In the genomic region with DNA sequence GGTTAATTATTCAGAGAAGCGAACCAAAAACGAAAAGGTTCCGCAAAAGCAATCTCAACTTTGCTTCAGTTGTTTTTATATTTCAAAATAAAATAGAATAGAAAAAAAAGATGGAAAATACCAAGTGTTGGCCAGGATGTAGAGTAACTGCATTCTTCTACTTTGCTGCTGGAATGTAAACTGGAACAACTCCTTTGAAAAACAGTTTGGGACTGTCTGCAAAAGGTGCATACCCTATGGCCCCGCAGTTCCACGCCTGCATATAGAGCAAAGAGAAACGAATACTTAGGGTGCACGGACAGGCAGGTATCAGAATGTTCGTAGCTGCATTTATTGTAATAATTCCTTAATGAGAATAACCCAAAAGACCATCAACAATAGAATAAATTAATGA, we compare ENCODE assay signal across 8 cellular contexts. TPM values are rescaled to one million over a fixed set of nuclear protein-coding genes. Genes with fewer than 3 reads are reported as not detected.
DNase-seq lines count a peak whose midpoint lies in the region; ATAC-seq, FAIRE-seq and TF ChIP-seq lines count a peak whose summit lies in the region.

No MANE protein-coding gene starts in this region.

- DNase-seq in heart left ventricle, result no peak
- no peak for DNase-seq in left ventricle myocardium superior
- no peak for DNase-seq in GM12878 (ENCODE audit: low read depth, low spot score)
- DNase-seq in memory B cell (ENCODE audit: low spot score in 2 of 2), result no peak
- DNase-seq in uterus, result no peak
- no peak for DNase-seq in NCI-H1092 (lab: John Stamatoyannopoulos, UW)
- no peak for DNase-seq in GM19240 (ENCODE audit: insufficient read length, low spot score)

- TF ChIP-seq POLR2A in heart left ventricle (IDR thresholded peaks at IDR 0.05) (no peak), GM12878 (IDR thresholded peaks at IDR 0.05; ENCODE audit: low read depth, low read length) (no peak), uterus (IDR thresholded peaks at IDR 0.05) (no peak)

- H3K36me3 Mint-ChIP-seq in memory B cell, result no peaks in the 10 kb centered on the region

- H3K27ac Mint-ChIP-seq in memory B cell, result no peak overlapping the region

- no peaks in the 10 kb centered on the region for H4K20me1 ChIP-seq in GM12878 (ENCODE audit: control insufficient read depth, insufficient read depth)

- peaks cover 0 to 7% (median 0%) of the 10 kb centered on the region in 12 donors for H3K9me3 ChIP-seq in heart left ventricle
- no peaks in the 10 kb centered on the region for H3K9me3 ChIP-seq in GM12878 (replicated peaks; ENCODE audit: control insufficient read depth, insufficient read depth, low read length)
- no peaks in the 10 kb centered on the region for H3K9me3 ChIP-seq in uterus

- ATAC-seq in heart left ventricle (no peak), left ventricle myocardium superior (no peak), GM12878 (no peak), memory B cell (ENCODE audit: low read depth) (no peak), GM21381 (IDR thresholded peaks at IDR 0.05; ENCODE audit: unreplicated experiment) (no peak)

- in situ Hi-C loops in GM12878 (cut with MboI), result no loop called here

- CTCF ChIA-PET in GM12878 (lab: Yijun Ruan, JAX), result interaction anchor here (2.0 kb wide), 1 partner anchor 318 kb away, joined by 6 read pairs; no protein-coding TSS in a partner anchor

- BruUV-seq in GM12878 (replicated peaks; lab: Mats Ljungman, UMichigan), result no TSS peak

- H3K9ac ChIP-seq in GM12878 (ENCODE audit: control insufficient read depth, insufficient read depth, low read length), result peak overlapping the region; percentile 69

- TF ChIP-seq EP300 in GM12878 (IDR thresholded peaks at IDR 0.05; ENCODE audit: borderline replicate concordance in 1 of 2, control insufficient read depth in 1 of 2, low read depth in 2 of 2, low read length in 2 of 2), result no peak

- no peak for TF ChIP-seq RAD21 in GM12878 (IDR thresholded peaks at IDR 0.05; ENCODE audit: insufficient read depth, low read depth, low read length)

- H3K27me3 ChIP-seq in heart left ventricle (no peaks in the 10 kb centered on the region), GM12878 (replicated peaks in 1 of 2; ENCODE audit: control insufficient read depth in 2 of 2, insufficient read depth in 2 of 2, low read length in 1 of 2) (no peaks in the 10 kb centered on the region), uterus (no peaks in the 10 kb centered on the region)

- TF ChIP-seq CTCF in heart left ventricle (IDR thresholded peaks at IDR 0.05) (no peak), GM12878 (IDR thresholded peaks at IDR 0.05 in 2 of 3, conservative IDR thresholded peaks at IDR 0.05 in 1 of 3; ENCODE audit: control insufficient read depth in 2 of 3, extremely low read depth in 1 of 3, insufficient read depth in 1 of 3, low read depth in 3 of 3, low read length in 3 of 3) (no peak), uterus (IDR thresholded peaks at IDR 0.05) (no peak)

- no peaks in the 10 kb centered on the region for H3K36me3 ChIP-seq in heart left ventricle
- no peaks in the 10 kb centered on the region for H3K36me3 ChIP-seq in GM12878 (ENCODE audit: control insufficient read depth in 2 of 2, insufficient read depth in 2 of 2, low read length in 1 of 2)
- H3K36me3 ChIP-seq in uterus, result no peaks in the 10 kb centered on the region

- H3K4me3 ChIP-seq in heart left ventricle (peak overlapping the region; percentile 64 to 98 (median 86)), GM12878 (peak overlapping the region; percentile 81), uterus (peak overlapping the region; percentile 73 to 98)

- intact Hi-C loops in heart left ventricle (cut with DNase I), result loop anchor here in 4 of 10 donors (5.0 to 10.0 kb wide), 4 partner anchors 50 to 175 kb away; a partner anchor contains a TSS
- intact Hi-C loops in left ventricle myocardium superior (cut with micrococcal nuclease), result no loop called here
- intact Hi-C loops in GM12878 (cut with micrococcal nuclease; ENCODE audit: unreplicated experiment), result loop anchor here (2.0 kb wide), 1 partner anchor 50 kb away; a partner anchor contains a TSS
- intact Hi-C loops in uterus (cut with DNase I; ENCODE audit: low total_unique reads), result no loop called here

- FAIRE-seq in GM12878 (lab: Jason Lieb, UNC), result no peak

- H3K27ac ChIP-seq in heart left ventricle, result peak overlapping the region in 11 of 12 donors; percentile 71 to 96 (median 84)
- no peak overlapping the region for H3K27ac ChIP-seq in GM12878 (ENCODE audit: control insufficient read depth, insufficient read depth)
- H3K27ac ChIP-seq in uterus, result peak overlapping the region; percentile 94 to 100

- RAD21 ChIA-PET in GM12878 (lab: Charles Lee; ENCODE audit: unreplicated experiment), result no interaction called here

- H3K27me3 Mint-ChIP-seq in memory B cell, result peaks cover 1% of the 10 kb centered on the region

- peaks cover 0 to 13% (median 3%) of the 10 kb centered on the region in 12 donors for H3K4me1 ChIP-seq in heart left ventricle
- no peaks in the 10 kb centered on the region for H3K4me1 ChIP-seq in GM12878 (ENCODE audit: control insufficient read depth, insufficient read depth, low read length)
- no peaks in the 10 kb centered on the region for H3K4me1 ChIP-seq in uterus

- H3K79me2 ChIP-seq in GM12878 (ENCODE audit: control insufficient read depth, insufficient read depth, low read length), result peaks cover 6% of the 10 kb centered on the region

- 15 to 29% (median 22%) methylated on average over 8 of the region's 8 CpGs for WGBS in heart left ventricle, 4 donors
- WGBS in GM12878 (ENCODE audit: insufficient coverage, insufficient replicate concordance, low lambda C conversion rate, missing lambda C conversion rate), result 12% methylated on average over 8 of the region's 8 CpGs

- H2AFZ ChIP-seq in GM12878 (ENCODE audit: control insufficient read depth, low read depth, low read length), result peak overlapping the region; percentile 91

- H3K9me3 Mint-ChIP-seq in memory B cell, result no peaks in the 10 kb centered on the region

- peak overlapping the region; percentile 99 for H3K4me3 Mint-ChIP-seq in memory B cell

- SMC1A ChIA-PET in GM12878 (lab: Charles Lee; ENCODE audit: uncharacterized antibody, unreplicated experiment), result interaction anchor here (0.7 kb wide), 1 partner anchor 95 kb away, joined by 3 read pairs; a partner anchor contains a TSS

- POLR2A ChIA-PET in GM12878 (lab: Charles Lee), result interaction anchor here (0.6 to 1.3 kb wide), 3 partner anchors 50 to 130 kb away, joined by 3 to 5 read pairs (median 4); a partner anchor contains a TSS

- H3K4me1 Mint-ChIP-seq in memory B cell, result peaks cover 8% of the 10 kb centered on the region

- H3K4me2 ChIP-seq in GM12878 (ENCODE audit: control insufficient read depth, insufficient read depth), result peak overlapping the region; percentile 58

TF ChIP-seq in GM12878, 131 proteins besides CTCF, POLR2A, EP300 and RAD21 (continues in another document):
- no peak for TF ChIP-seq SMAD1 (IDR thresholded peaks at IDR 0.05; ENCODE audit: low read depth, partially characterized antibody)
- 0 out of 2 replicates have a peak, but pooled peaks have one; percentile 29 for TF ChIP-seq BMI1 (IDR thresholded peaks at IDR 0.05; ENCODE audit: borderline replicate concordance)

RNA-seq across cellular contexts. Expression of a gene that starts 0.6 kb away (rescaled TPM):
- total RNA-seq in heart left ventricle, result 10 to 100 TPM in 4 of 9 donors, 1 to 10 TPM in 5; 7.6 to 15.4 (median 9.6) TPM
- polyA plus RNA-seq in heart left ventricle, result 1 to 10 TPM; 2.6 to 7.7 TPM
- total RNA-seq in left ventricle myocardium superior, result 11.9 TPM
- total RNA-seq in GM12878 (2013; cell fraction: nucleolus; rRNA removed), result 4.0 and 4.5 TPM in 2 replicates
- 4.0 and 4.5 TPM in 2 replicates for total RNA-seq in GM12878 (2014; rRNA removed)
- total RNA-seq in GM12878 (2014; rRNA removed; fragmentation: Illumina TruSeq; extraction: Trizol), result 4.7 and 4.9 TPM in 2 replicates
- total RNA-seq in GM12878 (2021), result 3.2 and 3.6 TPM in 2 replicates
- polyA plus RNA-seq in GM12878 (2011; ENCODE audit: low read depth), result 0.38 TPM
- polyA plus RNA-seq in GM12878 (2011; rRNA removed), result 6.0 and 10.0 TPM in 2 replicates
- 1.4 and 2.0 TPM in 2 replicates for polyA plus RNA-seq in GM12878 (2011; cell fraction: cytosol; rRNA removed)
- 2.3 and 2.7 TPM in 2 replicates for polyA plus RNA-seq in GM12878 (2011; cell fraction: nucleus; rRNA removed)
- 0.66 and 1.7 TPM in 2 replicates for polyA plus RNA-seq in GM12878 (2012)
- 4.9 and 8.0 TPM in 2 replicates for polyA plus RNA-seq in GM12878 (2014; fragmentation: Illumina TruSeq; extraction: Trizol)
- 1 to 10 TPM in 1 of 2 experiments, under 1 TPM in 1; 0.80 to 1.3 TPM for polyA plus RNA-seq in GM12878 (2014; fragmentation: Nextera tagmentation; extraction: Ambion mirVana)
- polyA plus RNA-seq in GM12878 (2014; rRNA removed), result 2.3 and 3.0 TPM in 2 replicates
- 1 to 10 TPM; 2.8 to 3.0 TPM for polyA plus RNA-seq in GM12878 (2016; fragmentation: Nextera tagmentation; extraction: Ambion mirVana)
- polyA minus RNA-seq in GM12878 (2011; rRNA and poly(A)+ RNA removed), result 2.4 and 3.7 TPM in 2 replicates
- polyA minus RNA-seq in GM12878 (2011; cell fraction: cytosol; rRNA and poly(A)+ RNA removed), result 1.9 and 3.0 TPM in 2 replicates
- polyA minus RNA-seq in GM12878 (2011; cell fraction: nucleus; rRNA and poly(A)+ RNA removed), result 1.8 and 3.4 TPM in 2 replicates
- total RNA-seq in uterus, result 10 to 100 TPM; 54.4 to 95.3 (median 68.5) TPM

RNA-seq across cellular contexts. Expression of a gene that starts 50.6 kb away (rescaled TPM):
- 10 to 100 TPM in 5 of 9 donors, 1 to 10 TPM in 4; 8.2 to 18.0 (median 11.6) TPM for total RNA-seq in heart left ventricle
- 10 to 100 TPM in 1 of 2 donors, 1 to 10 TPM in 1; 4.5 to 10.8 TPM for polyA plus RNA-seq in heart left ventricle
- 14.8 TPM for total RNA-seq in left ventricle myocardium superior
- total RNA-seq in GM12878 (2013; cell fraction: nucleolus; rRNA removed), result 17.6 and 19.4 TPM in 2 replicates
- 7.9 and 9.4 TPM in 2 replicates for total RNA-seq in GM12878 (2014; rRNA removed)
- total RNA-seq in GM12878 (2014; rRNA removed; fragmentation: Illumina TruSeq; extraction: Trizol), result 10.9 and 11.8 TPM in 2 replicates
- 8.8 and 9.2 TPM in 2 replicates for total RNA-seq in GM12878 (2021)
- 1.7 TPM for polyA plus RNA-seq in GM12878 (2011; ENCODE audit: low read depth)
- polyA plus RNA-seq in GM12878 (2011; rRNA removed), result 8.3 and 11.5 TPM in 2 replicates
- polyA plus RNA-seq in GM12878 (2011; cell fraction: cytosol; rRNA removed), result 2.5 and 2.7 TPM in 2 replicates
- 2.4 and 3.0 TPM in 2 replicates for polyA plus RNA-seq in GM12878 (2011; cell fraction: nucleus; rRNA removed)
- 4.5 TPM in 2 replicates for polyA plus RNA-seq in GM12878 (2012)
- polyA plus RNA-seq in GM12878 (2014; fragmentation: Illumina TruSeq; extraction: Trizol), result 8.8 and 10.1 TPM in 2 replicates
- 10 to 100 TPM in 1 of 2 experiments, 1 to 10 TPM in 1; 8.9 to 10.8 TPM for polyA plus RNA-seq in GM12878 (2014; fragmentation: Nextera tagmentation; extraction: Ambion mirVana)
- polyA plus RNA-seq in GM12878 (2014; rRNA removed), result 7.1 and 7.7 TPM in 2 replicates
- polyA plus RNA-seq in GM12878 (2016; fragmentation: Nextera tagmentation; extraction: Ambion mirVana), result 10 to 100 TPM; 16.1 to 17.6 TPM
- 3.3 and 4.5 TPM in 2 replicates for polyA minus RNA-seq in GM12878 (2011; rRNA and poly(A)+ RNA removed)
- 2.1 and 2.3 TPM in 2 replicates for polyA minus RNA-seq in GM12878 (2011; cell fraction: cytosol; rRNA and poly(A)+ RNA removed)
- polyA minus RNA-seq in GM12878 (2011; cell fraction: nucleus; rRNA and poly(A)+ RNA removed), result 4.8 and 9.9 TPM in 2 replicates
- 10 to 100 TPM; 23.2 to 31.7 (median 26.9) TPM for total RNA-seq in uterus
